8 cellular contexts compared by ENCODE assay signal in genomic region chr11:76152086-76152658, GRCh38. TPM values are rescaled to one million over a fixed set of nuclear protein-coding genes. Genes with fewer than 3 reads are reported as not detected.
DNase-seq lines count a peak whose midpoint lies in the region; ATAC-seq lines count a peak whose summit lies in the region.

No MANE protein-coding gene starts in this region.

- peaks cover 26% of the 10 kb centered on the region for H3K4me1 ChIP-seq in adipocyte (ENCODE audit: control insufficient read depth, insufficient read depth, low read length)
- peaks cover 3% of the 10 kb centered on the region for H3K4me1 ChIP-seq in right cardiac atrium (ENCODE audit: control insufficient read depth, insufficient read depth, low read length)
- H3K4me1 ChIP-seq in rectal smooth muscle tissue (ENCODE audit: control insufficient read depth, insufficient read depth, low read length): no peaks in the 10 kb centered on the region
- H3K4me1 ChIP-seq in aorta (ENCODE audit: control insufficient read depth in 1 of 2, insufficient read depth in 2 of 2, low read length in 2 of 2): no peaks in the 10 kb centered on the region

- H3K27me3 ChIP-seq in adipocyte (replicated peaks; ENCODE audit: control insufficient read depth, insufficient read depth, low read length): no peaks in the 10 kb centered on the region
- no peaks in the 10 kb centered on the region for H3K27me3 ChIP-seq in right cardiac atrium (ENCODE audit: control insufficient read depth, insufficient read depth)
- H3K27me3 ChIP-seq in rectal smooth muscle tissue (ENCODE audit: control insufficient read depth, insufficient read depth, low read length): no peaks in the 10 kb centered on the region
- no peaks in the 10 kb centered on the region for H3K27me3 ChIP-seq in aorta (ENCODE audit: control insufficient read depth in 1 of 2, insufficient read depth in 2 of 2, low read length in 1 of 2)

- H3K4me3 ChIP-seq in adipocyte (ENCODE audit: low read length) (peak overlapping the region; percentile 72), right cardiac atrium (ENCODE audit: low read length) (peak overlapping the region; percentile 39), rectal smooth muscle tissue (ENCODE audit: low read length) (peak overlapping the region; percentile 57), aorta (ENCODE audit: low read length in 2 of 2) (no peak overlapping the region)

- WGBS in right cardiac atrium: 12% methylated on average over 29 of the region's 29 CpGs
- WGBS in aorta, 2 donors: 11% methylated on average over 29 of the region's 29 CpGs

- intact Hi-C loops in right cardiac atrium (cut with DNase I) (loop anchor here (2.0 to 10.0 kb wide), 3 partner anchors 255 to 347 kb away; no protein-coding TSS in a partner anchor), aorta (cut with DNase I) (loop anchor here (1.0 to 10.0 kb wide), 4 partner anchors 256 to 350 kb away; no protein-coding TSS in a partner anchor)

- H3K9me3 ChIP-seq in adipocyte (ENCODE audit: control insufficient read depth, low read length): no peaks in the 10 kb centered on the region
- no peaks in the 10 kb centered on the region for H3K9me3 ChIP-seq in right cardiac atrium (ENCODE audit: control insufficient read depth, low read length)
- H3K9me3 ChIP-seq in aorta (ENCODE audit: control insufficient read depth, low read length): no peaks in the 10 kb centered on the region

- H3K9ac ChIP-seq in adipocyte (ENCODE audit: low read length) (peak overlapping the region; percentile 81), rectal smooth muscle tissue (ENCODE audit: low read length) (no peak overlapping the region)

- H3K27ac ChIP-seq in right cardiac atrium (ENCODE audit: low read length) (no peak overlapping the region), rectal smooth muscle tissue (ENCODE audit: low read depth, low read length) (no peak overlapping the region), aorta (ENCODE audit: low read depth in 1 of 2, low read length in 2 of 2) (no peak overlapping the region)

- peak; percentile 64 for ATAC-seq in GM19035 (IDR thresholded peaks at IDR 0.05; ENCODE audit: unreplicated experiment)
- ATAC-seq in HG03469 (IDR thresholded peaks at IDR 0.05; ENCODE audit: unreplicated experiment): peak; percentile 52
- peak; percentile 85 to 86 for ATAC-seq in right cardiac atrium
- ATAC-seq in aorta (ENCODE audit: low FRiP score): peak; percentile 92

- H3K36me3 ChIP-seq in adipocyte (ENCODE audit: control insufficient read depth, insufficient read depth, low read length, severe bottlenecking): no peaks in the 10 kb centered on the region
- H3K36me3 ChIP-seq in rectal smooth muscle tissue (ENCODE audit: control insufficient read depth, insufficient read depth, low read length): no peaks in the 10 kb centered on the region
- H3K36me3 ChIP-seq in aorta (ENCODE audit: control insufficient read depth in 1 of 2, insufficient read depth in 2 of 2, low read length in 1 of 2): no peaks in the 10 kb centered on the region

- DNase-seq in AG08395 (ENCODE audit: low spot score) (peak; percentile 75), SW 1271 (lab: John Stamatoyannopoulos, UW) (peak; percentile 48 to 61), adipocyte (ENCODE audit: low read depth) (peak; percentile 21), right cardiac atrium (peak; percentile 91 to 97 (median 95)), aorta (peak; percentile 93 to 97)

RNA-seq across cellular contexts. Expression of gene WNT11, which starts 54.1 kb away (rescaled TPM):
- total RNA-seq in right cardiac atrium: 1 to 10 TPM; 2.1 to 7.1 (median 3.3) TPM
- 2.9 TPM for polyA plus RNA-seq in right cardiac atrium
- 10 to 100 TPM in 1 of 2 donors, 1 to 10 TPM in 1; 7.4 to 30.0 TPM for total RNA-seq in aorta
- under 1 TPM; 0.25 to 0.87 TPM for polyA plus RNA-seq in aorta

Comparison
In these comparisons a context has a peak if more than half of its experiments do, and no peak if none do; other contexts are left out.
1. DNase-seq: peak in every context shown above with its lines; median percentile 95 in right cardiac atrium; 95 in aorta; 75 in AG08395; 54 in SW 1271; 21 in adipocyte.
2. H3K4me3 ChIP-seq: peak in adipocyte (single experiment), right cardiac atrium (single experiment) and rectal smooth muscle tissue (single experiment); none in aorta (0 of 2).
3. Peak in every context shown above with its lines, with median percentiles within 50 percentile points of each other: ATAC-seq.